Comparison of ENCODE assay signal across 20 cellular contexts in genomic region chr11:93510196-93510898, GRCh38. TPM values are rescaled to one million over a fixed set of nuclear protein-coding genes. Genes with fewer than 3 reads are reported as not detected.
DNase-seq lines count a peak whose midpoint lies in the region; ATAC-seq lines count a peak whose summit lies in the region.
"Had no signal": no experiment of that assay in that cellular context is flagged by ENCODE, and none has a peak within 500 bp of the region (broad histone marks: within the 10 kb centered on the region; RNA-seq: fewer than 3 reads in every experiment).

No MANE protein-coding gene starts in this region.

- no peaks in the 10 kb centered on the region for H3K27me3 ChIP-seq in effector memory CD4-positive, alpha-beta T cell (replicated peaks; ENCODE audit: control insufficient read depth, insufficient read depth, low read length, poor library complexity, severe bottlenecking)
- H3K27me3 ChIP-seq: MG63, SJSA1 had no signal

- no peaks in the 10 kb centered on the region for H3K4me1 ChIP-seq in effector memory CD4-positive, alpha-beta T cell (ENCODE audit: control insufficient read depth, insufficient read depth, low read length, poor library complexity, severe bottlenecking)
- H3K4me1 ChIP-seq: SJSA1 had no signal

- no peak overlapping the region for H3K27ac ChIP-seq in effector memory CD4-positive, alpha-beta T cell (ENCODE audit: insufficient read depth, low read length, poor library complexity, severe bottlenecking)
- H3K27ac ChIP-seq: C4-2B, KMS-11, SJSA1 had no signal

- H3K4me3 Mint-ChIP-seq in activated naive CD8-positive, alpha-beta T cell treated with anti-CD3 and anti-CD28 coated beads for 36 hours, result no peak overlapping the region
- no peak overlapping the region for H3K4me3 Mint-ChIP-seq in activated naive CD8-positive, alpha-beta T cell treated with anti-CD3 and anti-CD28 coated beads, Interleukin-2, amount 50 U/mL, for 24 hours
- H3K4me3 Mint-ChIP-seq in activated naive CD8-positive, alpha-beta T cell treated with anti-CD3 and anti-CD28 coated beads, Interleukin-2, amount 10 ng/mL, durations not matched to agents 7 days and 5 days, result no peak overlapping the region
- H3K4me3 Mint-ChIP-seq: HFFc6 had no signal

- H3K4me3 ChIP-seq in Jurkat, Clone E6-1 (ENCODE audit: low read length), result no peak overlapping the region
- no peak overlapping the region for H3K4me3 ChIP-seq in effector memory CD4-positive, alpha-beta T cell (ENCODE audit: insufficient read depth, low read depth, low read length, poor library complexity, severe bottlenecking)
- H3K4me3 ChIP-seq: MG63, SJSA1 had no signal

- no peaks in the 10 kb centered on the region for H3K9me3 Mint-ChIP-seq in activated naive CD8-positive, alpha-beta T cell treated with anti-CD3 and anti-CD28 coated beads for 36 hours
- no peaks in the 10 kb centered on the region for H3K9me3 Mint-ChIP-seq in activated naive CD8-positive, alpha-beta T cell treated with anti-CD3 and anti-CD28 coated beads, Interleukin-2, amount 50 U/mL, for 24 hours
- peaks cover 5% of the 10 kb centered on the region for H3K9me3 Mint-ChIP-seq in activated naive CD8-positive, alpha-beta T cell treated with anti-CD3 and anti-CD28 coated beads, Interleukin-2, amount 10 ng/mL, durations not matched to agents 7 days and 5 days
- H3K9me3 Mint-ChIP-seq: HFFc6 had no signal

- POLR2A ChIA-PET in activated naive CD8-positive, alpha-beta T cell treated with anti-CD3 and anti-CD28 coated beads, Interleukin-2, amount 10 ng/mL, durations not matched to agents 7 days and 5 days (lab: Charles Lee), result no interaction called here

- H3K27ac Mint-ChIP-seq in activated naive CD8-positive, alpha-beta T cell treated with anti-CD3 and anti-CD28 coated beads for 36 hours, result peak overlapping the region; percentile 21
- no peak overlapping the region for H3K27ac Mint-ChIP-seq in activated naive CD8-positive, alpha-beta T cell treated with anti-CD3 and anti-CD28 coated beads, Interleukin-2, amount 50 U/mL, for 24 hours
- H3K27ac Mint-ChIP-seq in activated naive CD8-positive, alpha-beta T cell treated with anti-CD3 and anti-CD28 coated beads, Interleukin-2, amount 10 ng/mL, durations not matched to agents 7 days and 5 days, result no peak overlapping the region
- H3K27ac Mint-ChIP-seq: HFFc6 had no signal

- no peak for DNase-seq in activated naive CD8-positive, alpha-beta T cell treated with anti-CD3 and anti-CD28 coated beads for 36 hours
- no peak for DNase-seq in activated naive CD8-positive, alpha-beta T cell treated with anti-CD3 and anti-CD28 coated beads, Interleukin-2, amount 50 U/mL, for 24 hours
- DNase-seq in Jurkat, Clone E6-1 (ENCODE audit: low read depth, low spot score), result peak; percentile 51
- no peak for DNase-seq in activated naive CD8-positive, alpha-beta T cell treated with anti-CD3 and anti-CD28 coated beads, Interleukin-2, amount 10 ng/mL, durations not matched to agents 7 days and 5 days
- DNase-seq in Ammon's horn (ENCODE audit: low spot score), result no peak
- no peak for DNase-seq in effector memory CD4-positive, alpha-beta T cell
- DNase-seq: GDM1, H7, HFFc6, MG63, NCI-H1048, NCI-H1436, NCI-H1930, NCI-H226, NCI-H526 treated with DMSO at 0.1 percent for 48 hours had no signal

- peaks cover 2% of the 10 kb centered on the region for H3K36me3 Mint-ChIP-seq in activated naive CD8-positive, alpha-beta T cell treated with anti-CD3 and anti-CD28 coated beads for 36 hours
- H3K36me3 Mint-ChIP-seq in activated naive CD8-positive, alpha-beta T cell treated with anti-CD3 and anti-CD28 coated beads, Interleukin-2, amount 50 U/mL, for 24 hours (ENCODE audit: low read depth), result no peaks in the 10 kb centered on the region
- H3K36me3 Mint-ChIP-seq in activated naive CD8-positive, alpha-beta T cell treated with anti-CD3 and anti-CD28 coated beads, Interleukin-2, amount 10 ng/mL, durations not matched to agents 7 days and 5 days, result peaks cover 2% of the 10 kb centered on the region

- H3K36me3 ChIP-seq in effector memory CD4-positive, alpha-beta T cell (ENCODE audit: control insufficient read depth, insufficient read depth, low read length), result no peaks in the 10 kb centered on the region
- H3K36me3 ChIP-seq: MG63, SJSA1 had no signal

- no peaks in the 10 kb centered on the region for H3K27me3 Mint-ChIP-seq in activated naive CD8-positive, alpha-beta T cell treated with anti-CD3 and anti-CD28 coated beads for 36 hours
- H3K27me3 Mint-ChIP-seq in activated naive CD8-positive, alpha-beta T cell treated with anti-CD3 and anti-CD28 coated beads, Interleukin-2, amount 50 U/mL, for 24 hours, result no peaks in the 10 kb centered on the region
- H3K27me3 Mint-ChIP-seq in activated naive CD8-positive, alpha-beta T cell treated with anti-CD3 and anti-CD28 coated beads, Interleukin-2, amount 10 ng/mL, durations not matched to agents 7 days and 5 days, result peaks cover 9% of the 10 kb centered on the region

- no peaks in the 10 kb centered on the region for H3K9me3 ChIP-seq in effector memory CD4-positive, alpha-beta T cell (ENCODE audit: control insufficient read depth, low read length)
- H3K9me3 ChIP-seq: MG63, SJSA1 had no signal

- H3K4me1 Mint-ChIP-seq in activated naive CD8-positive, alpha-beta T cell treated with anti-CD3 and anti-CD28 coated beads for 36 hours, result peaks cover 2% of the 10 kb centered on the region
- peaks cover 6% of the 10 kb centered on the region for H3K4me1 Mint-ChIP-seq in activated naive CD8-positive, alpha-beta T cell treated with anti-CD3 and anti-CD28 coated beads, Interleukin-2, amount 50 U/mL, for 24 hours
- H3K4me1 Mint-ChIP-seq in activated naive CD8-positive, alpha-beta T cell treated with anti-CD3 and anti-CD28 coated beads, Interleukin-2, amount 10 ng/mL, durations not matched to agents 7 days and 5 days, result peaks cover 14% of the 10 kb centered on the region

- no peak for ATAC-seq in activated naive CD8-positive, alpha-beta T cell treated with anti-CD3 and anti-CD28 coated beads, Interleukin-2, amount 50 U/mL, for 24 hours
- peak; percentile 71 for ATAC-seq in activated naive CD8-positive, alpha-beta T cell treated with anti-CD3 and anti-CD28 coated beads, Interleukin-2, amount 10 ng/mL, durations not matched to agents 7 days and 5 days (ENCODE audit: low read depth)
- no peak for ATAC-seq in HG03520 (IDR thresholded peaks at IDR 0.05; ENCODE audit: unreplicated experiment)
- ATAC-seq: Panc1 had no signal

RNA-seq across cellular contexts. Expression of gene SMCO4, which starts 32.8 kb away (rescaled TPM):
- 1 to 10 TPM; 6.1 to 6.8 TPM for total RNA-seq in activated naive CD8-positive, alpha-beta T cell treated with anti-CD3 and anti-CD28 coated beads for 36 hours
- 51.6 TPM for polyA plus RNA-seq in Jurkat, Clone E6-1 (2012; ENCODE audit: insufficient read depth, insufficient read length)
- total RNA-seq in activated naive CD8-positive, alpha-beta T cell treated with anti-CD3 and anti-CD28 coated beads, Interleukin-2, amount 10 ng/mL, durations not matched to agents 7 days and 5 days, result 10 to 100 TPM in 1 of 2 experiments, 1 to 10 TPM in 1; 8.9 to 11.0 TPM
